In genomic region chr3:186255703-186256331, GRCh38 we compare ENCODE assay signal across 8 cellular contexts.
DNase-seq lines count a peak whose midpoint lies in the region; ATAC-seq and TF ChIP-seq lines count a peak whose summit lies in the region.

No MANE protein-coding gene starts in this region.

- no peaks in the 10 kb centered on the region for H3K79me1 ChIP-seq in IMR-90 (ENCODE audit: low read depth in 1 of 2, low read length in 2 of 2)

- no TSS peak for BruUV-seq in IMR-90 (replicated peaks; lab: Mats Ljungman, UMichigan)

- no peak for ATAC-seq in IMR-90 (ENCODE audit: low read depth)
- ATAC-seq in aorta (ENCODE audit: low FRiP score) = no peak

- H3K27ac ChIP-seq in IMR-90 (ENCODE audit: insufficient read depth, low read length) (no peak overlapping the region), neural progenitor cell (no peak overlapping the region), aorta (ENCODE audit: low read depth in 1 of 2, low read length in 2 of 2) (no peak overlapping the region)

- no peak overlapping the region for H3K14ac ChIP-seq in IMR-90 (replicated peaks; ENCODE audit: low read depth, low read length)

- H3K9me1 ChIP-seq in IMR-90 (ENCODE audit: insufficient read depth, low read length) = no peaks in the 10 kb centered on the region

- no peak overlapping the region for H3K18ac ChIP-seq in IMR-90 (ENCODE audit: low read depth, low read length)

- H3K4me1 Mint-ChIP-seq in neural progenitor cell = peaks cover 44% of the 10 kb centered on the region

- CTCF ChIA-PET in IMR-90 (lab: Yijun Ruan, JAX) = interaction anchor here (1.0 kb wide), 1 partner anchor 354 kb away, joined by 4 read pairs; no protein-coding TSS in a partner anchor

- H2BK15ac ChIP-seq in IMR-90 (ENCODE audit: low read depth, low read length) = no peak overlapping the region

- H4K20me1 ChIP-seq in IMR-90 (ENCODE audit: insufficient read depth, low read length) = no peaks in the 10 kb centered on the region
- no peaks in the 10 kb centered on the region for H4K20me1 ChIP-seq in neural progenitor cell (ENCODE audit: low read depth)

- peak; percentile 72 for TF ChIP-seq CTCF in GM12875 (IDR thresholded peaks at IDR 0.05; ENCODE audit: borderline replicate concordance, insufficient read depth, low read depth, low read length)
- TF ChIP-seq CTCF in IMR-90 (conservative IDR thresholded peaks at IDR 0.05; ENCODE audit: low read depth, low read length) = 0 out of 2 replicates have a peak, but pooled peaks have one; percentile 13
- peak; percentile 6 for TF ChIP-seq CTCF in astrocyte of the cerebellum (IDR thresholded peaks at IDR 0.05; ENCODE audit: low read depth, low read length, missing control alignments)
- peak; percentile 68 for TF ChIP-seq CTCF in neural progenitor cell (IDR thresholded peaks at IDR 0.05)

- H2AK9ac ChIP-seq in IMR-90 (replicated peaks; ENCODE audit: low read depth, low read length, poor library complexity) = no peak overlapping the region

- H2BK20ac ChIP-seq in IMR-90 (ENCODE audit: low read depth, low read length) = no peak overlapping the region

- H3K27ac Mint-ChIP-seq in neural progenitor cell = no peak overlapping the region

- no peaks in the 10 kb centered on the region for H3F3A ChIP-seq in neural progenitor cell (ENCODE audit: low read depth)

- H3K9me3 ChIP-seq in IMR-90 (ENCODE audit: control insufficient read depth, insufficient read depth, low read length) (no peaks in the 10 kb centered on the region), neural progenitor cell (ENCODE audit: low read depth) (no peaks in the 10 kb centered on the region), aorta (ENCODE audit: control insufficient read depth, low read length) (no peaks in the 10 kb centered on the region)

- H3K4me2 ChIP-seq in IMR-90 (ENCODE audit: low read depth, low read length) = no peak overlapping the region
- H3K4me2 ChIP-seq in neural progenitor cell = no peak overlapping the region

- in situ Hi-C loops in IMR-90 (cut with MboI; ENCODE audit: low sequenced_read_pairs) (loop anchor here (25.0 kb wide), 1 partner anchor 594 kb away; no protein-coding TSS in a partner anchor), astrocyte of the cerebellum (cut with HindIII; ENCODE audit: low sequenced_read_pairs) (no loop called here)

- H3K27me3 Mint-ChIP-seq in neural progenitor cell (ENCODE audit: insufficient read depth, low read depth) = peaks cover 11% of the 10 kb centered on the region

- H3K27me3 ChIP-seq in IMR-90 (ENCODE audit: control insufficient read depth, insufficient read depth, low read length) (peaks cover 25% of the 10 kb centered on the region), neural progenitor cell (peaks cover 12% of the 10 kb centered on the region), aorta (ENCODE audit: control insufficient read depth in 1 of 2, insufficient read depth in 2 of 2, low read length in 1 of 2) (no peaks in the 10 kb centered on the region)

- no peak overlapping the region for H4K5ac ChIP-seq in IMR-90 (ENCODE audit: low read depth, low read length)

- TF ChIP-seq RAD21 in IMR-90 (IDR thresholded peaks at IDR 0.05; ENCODE audit: low read length) = no peak

- 75% methylated on average over 5 of the region's 19 CpGs; no CpG with 5 or more reads in 1 of the 2 experiments for WGBS in IMR-90 (ENCODE audit: extremely low coverage in 2 of 2, insufficient read length in 1 of 2), 2 experiments
- 87 to 89% methylated on average over 19 of the region's 19 CpGs for WGBS in aorta, 2 donors

- H3K4me3 Mint-ChIP-seq in neural progenitor cell = no peak overlapping the region

- dilution Hi-C loops in IMR-90 (cut with HindIII; ENCODE audit: low sequenced_read_pairs, unreplicated experiment) = no loop called here

- no peak overlapping the region for H4K8ac ChIP-seq in IMR-90 (ENCODE audit: low read depth in 2 of 2, low read length in 2 of 2)

- POLR2A ChIA-PET in IMR-90 (lab: Charles Lee; ENCODE audit: unreplicated experiment) = no interaction called here

- H3K4me3 ChIP-seq in GM12875 (ENCODE audit: low read depth, low read length) (no peak overlapping the region), IMR-90 (ENCODE audit: insufficient read depth, low read depth, low read length) (no peak overlapping the region), astrocyte of the cerebellum (ENCODE audit: low read depth, low read length) (no peak overlapping the region), neural progenitor cell (no peak overlapping the region), aorta (ENCODE audit: low read length in 2 of 2) (no peak overlapping the region)

- H3K4me1 ChIP-seq in IMR-90 (ENCODE audit: control insufficient read depth, insufficient read depth, low read length) = no peaks in the 10 kb centered on the region
- peaks cover 15% of the 10 kb centered on the region for H3K4me1 ChIP-seq in neural progenitor cell
- no peaks in the 10 kb centered on the region for H3K4me1 ChIP-seq in aorta (ENCODE audit: control insufficient read depth in 1 of 2, insufficient read depth in 2 of 2, low read length in 2 of 2)

- no peak for TF ChIP-seq POLR2A in IMR-90 (IDR thresholded peaks at IDR 0.05; ENCODE audit: low read depth, low read length)

- H2BK120ac ChIP-seq in IMR-90 (ENCODE audit: low read depth, low read length) = no peak overlapping the region

- H2AFZ ChIP-seq in IMR-90 (replicated peaks; ENCODE audit: low read length, poor library complexity) = no peak overlapping the region
- H2AFZ ChIP-seq in neural progenitor cell (replicated peaks) = no peak overlapping the region

- intact Hi-C loops in IMR-90 (cut with micrococcal nuclease) = loop anchor here (5.0 kb wide), 2 partner anchors 149 to 361 kb away; partner anchors contain the start of gene ETV5
- intact Hi-C loops in aorta (cut with DNase I) = no loop called here

- DNase-seq in IMR-90 = no peak
- DNase-seq in astrocyte of the cerebellum (ENCODE audit: low read depth) = no peak
- peak; percentile 67 for DNase-seq in neural progenitor cell (ENCODE audit: low spot score)
- DNase-seq in cortex of kidney (lab: John Stamatoyannopoulos, UW) = no peak
- DNase-seq in EL = no peak
- no peak for DNase-seq in GOT3 (lab: John Stamatoyannopoulos, UW)
- DNase-seq in aorta = no peak

- no peak overlapping the region for H3K56ac ChIP-seq in IMR-90 (ENCODE audit: extremely low read depth, insufficient read depth, low read length)

- no peaks in the 10 kb centered on the region for H3K79me2 ChIP-seq in neural progenitor cell (ENCODE audit: low read depth)

- H3K23ac ChIP-seq in IMR-90 (ENCODE audit: low read depth, low read length) = no peak overlapping the region

- H2BK5ac ChIP-seq in IMR-90 (ENCODE audit: low read depth, low read length, poor library complexity, severe bottlenecking) = no peak overlapping the region

- H4K91ac ChIP-seq in IMR-90 (ENCODE audit: insufficient read depth, low read depth, low read length) = no peak overlapping the region

- H3K36me3 ChIP-seq in IMR-90 (ENCODE audit: control insufficient read depth, insufficient read depth, low read length) (no peaks in the 10 kb centered on the region), neural progenitor cell (no peaks in the 10 kb centered on the region), aorta (ENCODE audit: control insufficient read depth in 1 of 2, insufficient read depth in 2 of 2, low read length in 1 of 2) (peaks cover 0 to 4% of the 10 kb centered on the region in 2 donors)

- H3K9ac ChIP-seq in IMR-90 (ENCODE audit: low read depth, low read length) = no peak overlapping the region
- no peak overlapping the region for H3K9ac ChIP-seq in neural progenitor cell

- H2AK5ac ChIP-seq in IMR-90 (ENCODE audit: low read depth, low read length) = no peak overlapping the region

- H3K36me3 Mint-ChIP-seq in neural progenitor cell = no peaks in the 10 kb centered on the region

- no peak overlapping the region for H3K4ac ChIP-seq in IMR-90 (ENCODE audit: low read depth, low read length)

- H3K9me3 Mint-ChIP-seq in neural progenitor cell = peaks cover 3% of the 10 kb centered on the region

TF ChIP-seq in IMR-90, 13 proteins besides CTCF, POLR2A, EP300 and RAD21:
- TF ChIP-seq FOS (IDR thresholded peaks at IDR 0.05; ENCODE audit: low read depth, low read length) (no peak), RFX5 (IDR thresholded peaks at IDR 0.05; ENCODE audit: low read depth, low read length) (no peak), CEBPB (IDR thresholded peaks at IDR 0.05; ENCODE audit: low read depth, low read length) (no peak), NFE2L2 (IDR thresholded peaks at IDR 0.05; ENCODE audit: low read depth, low read length) (no peak), ELK1 (IDR thresholded peaks at IDR 0.05; ENCODE audit: borderline replicate concordance, low read depth, low read length) (no peak), SMC3 (IDR thresholded peaks at IDR 0.05; ENCODE audit: low read depth, low read length) (no peak), MAZ (IDR thresholded peaks at IDR 0.05; ENCODE audit: borderline replicate concordance, low read depth, low read length) (no peak), MXI1 (IDR thresholded peaks at IDR 0.05; ENCODE audit: borderline replicate concordance, low read depth, low read length) (no peak), BHLHE40 (IDR thresholded peaks at IDR 0.05; ENCODE audit: low read depth, low read length) (no peak), USF2 (IDR thresholded peaks at IDR 0.05; ENCODE audit: low read depth, low read length) (no peak), CHD1 (IDR thresholded peaks at IDR 0.05; ENCODE audit: low read depth, low read length) (no peak), RCOR1 (IDR thresholded peaks at IDR 0.05; ENCODE audit: insufficient replicate concordance, low read length) (no peak), MAFK (IDR thresholded peaks at IDR 0.05; ENCODE audit: low read depth, low read length) (no peak)

Comparison
In these comparisons a context has a peak if more than half of its experiments do, and no peak if none do; other contexts are left out.
1. CTCF ChIP-seq: peak in every context shown above with its lines; median percentile 72 in GM12875; 68 in neural progenitor cell; 13 in IMR-90; 6 in astrocyte of the cerebellum.